ENCODE assay signal across 9 cellular contexts in genomic region chr10:125159486-125159931, GRCh38. TPM values are rescaled to one million over a fixed set of nuclear protein-coding genes. Genes with fewer than 3 reads are reported as not detected.
DNase-seq lines count a peak whose midpoint lies in the region; FAIRE-seq and TF ChIP-seq lines count a peak whose summit lies in the region.
"Had no signal": no experiment of that assay in that cellular context is flagged by ENCODE, and none has a peak within 500 bp of the region (broad histone marks: within the 10 kb centered on the region; RNA-seq: fewer than 3 reads in every experiment).

No MANE protein-coding gene starts in this region.

- peaks cover 12% of the 10 kb centered on the region for H3F3A ChIP-seq in DOHH2 (ENCODE audit: control insufficient read depth, insufficient read depth)

- peaks cover 6% of the 10 kb centered on the region; the same call in 1 of the 2 replicates for H4K20me1 ChIP-seq in DOHH2 (ENCODE audit: control insufficient read depth, insufficient read depth, low read depth, low read length)
- no peaks in the 10 kb centered on the region; the same call in 1 of the 2 replicates for H4K20me1 ChIP-seq in OCI-LY7 (ENCODE audit: insufficient read depth, low read length)

- no peak overlapping the region for H3K27ac ChIP-seq in DOHH2 (ENCODE audit: low read depth, low read length)
- H3K27ac ChIP-seq in OCI-LY7 (ENCODE audit: low read depth, low read length, poor library complexity, severe bottlenecking), result no peak overlapping the region
- peak overlapping the region; percentile 95 to 99 (median 98) for H3K27ac ChIP-seq in esophagus muscularis mucosa (replicated peaks in 1 of 4)
- H3K27ac ChIP-seq in CD4-positive, alpha-beta memory T cell (ENCODE audit: low read depth, low read length), result no peak overlapping the region

- peak overlapping the region; percentile 69 for H3K4me2 ChIP-seq in DOHH2 (ENCODE audit: low read length)
- H3K4me2 ChIP-seq in OCI-LY7 (ENCODE audit: low read length), result peak overlapping the region; percentile 34; the same call in 1 of the 2 replicates

- CTCF ChIA-PET in OCI-LY7 (lab: Charles Lee; ENCODE audit: unreplicated experiment), result no interaction called here
- CTCF ChIA-PET in CD4-positive, alpha-beta memory T cell (lab: Charles Lee; ENCODE audit: partially characterized antibody), result no interaction called here

- no peak for TF ChIP-seq POLR2A in esophagus muscularis mucosa (IDR thresholded peaks at IDR 0.05; ENCODE audit: low read depth)

- TF ChIP-seq EP300 in esophagus muscularis mucosa (IDR thresholded peaks at IDR 0.05), result no peak

- no peak overlapping the region for H2AFZ ChIP-seq in OCI-LY7 (ENCODE audit: low read length)
- no peak overlapping the region for H2AFZ ChIP-seq in neuron (ENCODE audit: low read depth, low read length)

- WGBS in esophagus muscularis mucosa, result no CpG with 5 or more reads among the region's 66 CpGs

- H3K9me2 ChIP-seq in DOHH2 (replicated peaks; ENCODE audit: control insufficient read depth, low read length) (no peaks in the 10 kb centered on the region), OCI-LY7 (ENCODE audit: insufficient read depth, low read length) (no peaks in the 10 kb centered on the region)

- H3K9me3 Mint-ChIP-seq in CD4-positive, alpha-beta memory T cell, result peaks cover 0 to 2% (median 0%) of the 10 kb centered on the region in 8 donors

- TF ChIP-seq CTCF in DOHH2 (IDR thresholded peaks at IDR 0.05; ENCODE audit: low read depth, low read length, poor library complexity, severe bottlenecking) (no peak), OCI-LY7 (conservative IDR thresholded peaks at IDR 0.05; ENCODE audit: low read length) (no peak), esophagus muscularis mucosa (IDR thresholded peaks at IDR 0.05) (no peak)

- peaks cover 0 to 2% of the 10 kb centered on the region in 2 donors for H3K36me3 Mint-ChIP-seq in CD4-positive, alpha-beta memory T cell

- peaks cover 39% of the 10 kb centered on the region for H3K79me2 ChIP-seq in DOHH2 (ENCODE audit: control insufficient read depth, low read length)
- no peaks in the 10 kb centered on the region for H3K79me2 ChIP-seq in OCI-LY7 (ENCODE audit: insufficient read depth, low read depth, low read length)

- H3K4me3 Mint-ChIP-seq in CD4-positive, alpha-beta memory T cell, result peak overlapping the region in 4 of 8 donors; percentile 20 to 64 (median 42)

- in situ Hi-C loops in KBM-7 (cut with MboI; ENCODE audit: low pct_unique_long_range_greater_than_20kb, low sequenced_read_pairs), result no loop called here

- H3K27me3 ChIP-seq in DOHH2 (ENCODE audit: control insufficient read depth, low read length) (peaks cover 20% of the 10 kb centered on the region), esophagus muscularis mucosa (no peaks in the 10 kb centered on the region), neuron (ENCODE audit: insufficient read depth, low read length) (no peaks in the 10 kb centered on the region)
- H3K27me3 ChIP-seq in CD4-positive, alpha-beta memory T cell (ENCODE audit: insufficient read depth, low read length), result peaks cover 11% of the 10 kb centered on the region

- H3K9me3 ChIP-seq in DOHH2 (ENCODE audit: control insufficient read depth, insufficient read depth, low read length) (no peaks in the 10 kb centered on the region), OCI-LY7 (ENCODE audit: low read length) (no peaks in the 10 kb centered on the region), esophagus muscularis mucosa (no peaks in the 10 kb centered on the region), neuron (ENCODE audit: low read length) (no peaks in the 10 kb centered on the region)
- no peaks in the 10 kb centered on the region for H3K9me3 ChIP-seq in CD4-positive, alpha-beta memory T cell (ENCODE audit: control insufficient read depth in 1 of 2, low read length in 2 of 2)

- peaks cover 35 to 36% of the 10 kb centered on the region in 2 donors for H3K27me3 Mint-ChIP-seq in CD4-positive, alpha-beta memory T cell

- no TSS peak for BruUV-seq in OCI-LY7 (replicated peaks; lab: Mats Ljungman, UMichigan)

- no peaks in the 10 kb centered on the region for H3K36me3 ChIP-seq in DOHH2 (ENCODE audit: control insufficient read depth, low read length)
- H3K36me3 ChIP-seq in OCI-LY7 (ENCODE audit: insufficient read depth, low read length), result no peaks in the 10 kb centered on the region
- H3K36me3 ChIP-seq in esophagus muscularis mucosa, result no peaks in the 10 kb centered on the region
- H3K36me3 ChIP-seq in neuron (ENCODE audit: insufficient read depth, low read length), result no peaks in the 10 kb centered on the region
- H3K36me3 ChIP-seq in CD4-positive, alpha-beta memory T cell (ENCODE audit: insufficient read depth, low read length), result no peaks in the 10 kb centered on the region

- H3K4me3 ChIP-seq in DOHH2 (ENCODE audit: low read length) (peak overlapping the region; percentile 76), OCI-LY7 (ENCODE audit: low read depth, low read length, poor library complexity, severe bottlenecking) (no peak overlapping the region), esophagus muscularis mucosa (peak overlapping the region; percentile 92 to 99 (median 94)), neuron (ENCODE audit: low read length) (peak overlapping the region; percentile 82)
- H3K4me3 ChIP-seq in CD4-positive, alpha-beta memory T cell (ENCODE audit: low read length in 2 of 2), result no peak overlapping the region

- H3K4me1 ChIP-seq in DOHH2 (ENCODE audit: control insufficient read depth, low read length) (peaks cover 26% of the 10 kb centered on the region), OCI-LY7 (ENCODE audit: insufficient read depth, low read length, poor library complexity, severe bottlenecking) (no peaks in the 10 kb centered on the region), esophagus muscularis mucosa (peaks cover 44 to 50% (median 48%) of the 10 kb centered on the region in 4 donors), neuron (ENCODE audit: insufficient read depth, low read length) (peaks cover 37% of the 10 kb centered on the region)
- H3K4me1 ChIP-seq in CD4-positive, alpha-beta memory T cell (ENCODE audit: insufficient read depth, low read length), result no peaks in the 10 kb centered on the region

- intact Hi-C loops in OCI-LY7 (cut with micrococcal nuclease; ENCODE audit: unreplicated experiment), result loop anchor here (10.0 kb wide), 1 partner anchor 115 kb away; no protein-coding TSS in a partner anchor
- intact Hi-C loops in esophagus muscularis mucosa (cut with DNase I), result loop anchor here (5.0 to 10.0 kb wide), 2 partner anchors 97 to 245 kb away; no protein-coding TSS in a partner anchor
- intact Hi-C loops in CD4-positive, alpha-beta memory T cell (cut with micrococcal nuclease), result no loop called here

- POLR2A ChIA-PET in OCI-LY7 (lab: Charles Lee), result no interaction called here
- POLR2A ChIA-PET in CD4-positive, alpha-beta memory T cell (lab: Charles Lee; ENCODE audit: partially characterized antibody), result no interaction called here

- DNase-seq in OCI-LY7 (ENCODE audit: low spot score) (no peak), esophagus muscularis mucosa (ENCODE audit: extremely low spot score) (no peak), OCI-M2 (lab: John Stamatoyannopoulos, UW; ENCODE audit: unreplicated experiment) (no peak), HTR-8/SVneo (ENCODE audit: insufficient read length, low spot score) (no peak), KBM-7 (no peak)
- no peak for DNase-seq in CD4-positive, alpha-beta memory T cell

- H3K27ac Mint-ChIP-seq in CD4-positive, alpha-beta memory T cell, result no peak overlapping the region
- H3K27ac Mint-ChIP-seq: IgD-negative memory B cell had no signal

- peaks cover 4 to 8% (median 5%) of the 10 kb centered on the region in 4 donors for H3K4me1 Mint-ChIP-seq in CD4-positive, alpha-beta memory T cell

- no peak for FAIRE-seq in HTR-8/SVneo (lab: Jason Lieb, UNC)

RNA-seq across cellular contexts. Expression of gene CTBP2, which starts 0.9 kb away (rescaled TPM):
- total RNA-seq in OCI-LY7 (2014; rRNA removed; shearing (Covaris generic)), result not detected in 2 replicates
- total RNA-seq in OCI-LY7 (2022) (not detected in 2 replicates), esophagus muscularis mucosa (100 to 1,000 TPM in 1 of 4 donors, 10 to 100 TPM in 3; 69.7 to 125 (median 84.7) TPM)
- under 1 TPM; 0.61 to 0.97 TPM for total RNA-seq in CD4-positive, alpha-beta memory T cell
- polyA plus RNA-seq in CD4-positive, alpha-beta memory T cell, result under 1 TPM in 1 of 2 donors, not detected in 1; 0.16 TPM

Comparison
In these comparisons a context has a peak if more than half of its experiments do, and no peak if none do; other contexts are left out.
1. H3K27ac ChIP-seq: peak in esophagus muscularis mucosa (4 of 4); none in DOHH2 (single experiment), OCI-LY7 (single experiment) and CD4-positive, alpha-beta memory T cell (single experiment).
2. H3K4me3 ChIP-seq: peak in DOHH2 (single experiment), esophagus muscularis mucosa (4 of 4) and neuron (single experiment); none in OCI-LY7 (single experiment) and CD4-positive, alpha-beta memory T cell (0 of 2).
3. RNA of gene CTBP2, which starts 0.9 kb away (total RNA-seq): 69.7 to 125 TPM in esophagus muscularis mucosa; 0.61 to 0.97 TPM in CD4-positive, alpha-beta memory T cell and not detected in OCI-LY7; every median in the first group is over 10 times any median in the second.